Comparison of ENCODE assay signal across 11 cellular contexts in genomic region chr10:101400529-101400928, GRCh38.
"Had no signal": no experiment of that assay in that cellular context is flagged by ENCODE, and none has a peak within 500 bp of the region (broad histone marks: within the 10 kb centered on the region; RNA-seq: fewer than 3 reads in every experiment).

No MANE protein-coding gene starts in this region.

- H3K4me3 ChIP-seq: skin epidermis, thyroid gland, vagina had no signal

- DNase-seq: activated CD4-positive, alpha-beta T cell treated with anti-CD3 and anti-CD28 coated beads, Interleukin-2, amount 50 U/mL, for 48 hours; activated CD8-positive, alpha-beta memory T cell treated with anti-CD3 and anti-CD28 coated beads, Interleukin-2, amount 10 ng/mL, durations not matched to agents 7 days and 5 days; activated naive CD8-positive, alpha-beta T cell treated with anti-CD3 and anti-CD28 coated beads, Interleukin-2, amount 10 ng/mL, durations not matched to agents 7 days and 5 days; activated T-cell treated with anti-CD3 and anti-CD28 coated beads, Interleukin-2, amount 50 U/mL, for 4 hours; aorta; thyroid gland had no signal

- H3K27me3 Mint-ChIP-seq: activated CD8-positive, alpha-beta memory T cell treated with anti-CD3 and anti-CD28 coated beads, Interleukin-2, amount 10 ng/mL, durations not matched to agents 7 days and 5 days; activated naive CD8-positive, alpha-beta T cell treated with anti-CD3 and anti-CD28 coated beads, Interleukin-2, amount 10 ng/mL, durations not matched to agents 7 days and 5 days had no signal

- ATAC-seq: activated CD4-positive, CD25-positive, alpha-beta regulatory T cell treated with anti-CD3 and anti-CD28 coated beads, Interleukin-2, amount 50 U/mL, for 24 hours; activated CD8-positive, alpha-beta memory T cell treated with anti-CD3 and anti-CD28 coated beads, Interleukin-2, amount 10 ng/mL, durations not matched to agents 7 days and 5 days; activated T-cell treated with anti-CD3 and anti-CD28 coated beads, Interleukin-2, amount 50 U/mL, for 4 hours had no signal

- H3K9ac ChIP-seq: parathyroid adenoma had no signal

- H3K36me3 Mint-ChIP-seq: activated CD8-positive, alpha-beta memory T cell treated with anti-CD3 and anti-CD28 coated beads, Interleukin-2, amount 10 ng/mL, durations not matched to agents 7 days and 5 days; activated naive CD8-positive, alpha-beta T cell treated with anti-CD3 and anti-CD28 coated beads, Interleukin-2, amount 10 ng/mL, durations not matched to agents 7 days and 5 days had no signal

- H3K27ac ChIP-seq: parathyroid adenoma, skin epidermis, thyroid gland, vagina had no signal

- H3K27ac Mint-ChIP-seq: activated CD8-positive, alpha-beta memory T cell treated with anti-CD3 and anti-CD28 coated beads, Interleukin-2, amount 10 ng/mL, durations not matched to agents 7 days and 5 days; activated naive CD8-positive, alpha-beta T cell treated with anti-CD3 and anti-CD28 coated beads, Interleukin-2, amount 10 ng/mL, durations not matched to agents 7 days and 5 days had no signal

- H3K4me1 ChIP-seq: parathyroid adenoma, vagina had no signal

- H2AFZ ChIP-seq: parathyroid adenoma had no signal

- H3K27me3 ChIP-seq: thyroid gland, vagina had no signal

- H3K9me3 ChIP-seq: thyroid gland, vagina had no signal

- H3K9me3 Mint-ChIP-seq: activated naive CD8-positive, alpha-beta T cell treated with anti-CD3 and anti-CD28 coated beads, Interleukin-2, amount 10 ng/mL, durations not matched to agents 7 days and 5 days; activated T-cell treated with anti-CD3 and anti-CD28 coated beads, Interleukin-2, amount 50 U/mL, for 4 hours had no signal

- H3K4me3 Mint-ChIP-seq: activated CD8-positive, alpha-beta memory T cell treated with anti-CD3 and anti-CD28 coated beads, Interleukin-2, amount 10 ng/mL, durations not matched to agents 7 days and 5 days; activated naive CD8-positive, alpha-beta T cell treated with anti-CD3 and anti-CD28 coated beads, Interleukin-2, amount 10 ng/mL, durations not matched to agents 7 days and 5 days; activated T-cell treated with anti-CD3 and anti-CD28 coated beads, Interleukin-2, amount 50 U/mL, for 4 hours had no signal

- FAIRE-seq: frontal cortex had no signal

- H3K36me3 ChIP-seq: thyroid gland, vagina had no signal
